8 cellular contexts compared by ENCODE assay signal in the genomic region with DNA sequence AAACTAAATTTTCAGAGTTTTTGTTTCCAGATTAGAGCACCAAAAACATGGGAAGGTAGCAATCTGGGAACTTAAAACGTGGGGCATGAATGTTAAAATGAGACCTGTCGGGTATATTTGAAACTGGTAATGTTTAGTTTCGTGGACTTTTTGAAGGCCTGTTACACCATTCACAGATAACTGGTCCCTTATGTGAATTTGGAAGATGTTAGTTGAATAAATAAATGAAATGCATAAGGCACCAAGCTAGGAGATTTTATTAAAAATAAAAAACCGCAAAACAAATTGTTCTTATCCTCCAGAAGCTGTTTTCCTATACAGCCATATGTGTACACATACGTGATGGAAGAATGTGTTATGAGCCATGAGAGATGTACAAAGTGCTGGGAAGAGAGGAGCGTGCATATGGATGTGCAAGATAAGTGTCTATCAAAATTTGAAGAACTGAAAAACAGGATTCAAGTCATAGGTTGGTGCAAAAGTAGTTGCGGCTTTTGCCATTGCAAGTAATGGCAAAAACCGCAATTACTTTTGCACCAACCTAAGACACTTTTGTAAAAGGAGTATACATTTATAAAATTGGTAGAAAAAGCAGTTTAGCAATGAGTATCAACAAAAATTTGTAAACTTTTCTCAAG. TPM values are rescaled to one million over a fixed set of nuclear protein-coding genes. Genes with fewer than 3 reads are reported as not detected.
A peak's percentile ranks its signal among the peaks of the same experiment; 100 is the strongest.
DNase-seq lines count a peak whose midpoint lies in the region; ATAC-seq and TF ChIP-seq lines count a peak whose summit lies in the region.

No MANE protein-coding gene starts in this region.

- no peak overlapping the region for H2AFZ ChIP-seq in trophoblast cell (ENCODE audit: insufficient read depth, low read length, poor library complexity)

- no peaks in the 10 kb centered on the region for H3K36me3 Mint-ChIP-seq in activated CD4-positive, alpha-beta T cell treated with anti-CD3 and anti-CD28 coated beads for 36 hours (ENCODE audit: low read depth)

- peak overlapping the region; percentile 87 for H3K27ac Mint-ChIP-seq in activated CD4-positive, alpha-beta T cell treated with anti-CD3 and anti-CD28 coated beads for 36 hours

- no peaks in the 10 kb centered on the region for H3K9me3 Mint-ChIP-seq in activated CD4-positive, alpha-beta T cell treated with anti-CD3 and anti-CD28 coated beads for 36 hours (ENCODE audit: low read depth)

- H2AK5ac ChIP-seq in trophoblast cell (ENCODE audit: low read length): no peak overlapping the region

- CTCF ChIA-PET in activated CD4-positive, alpha-beta T cell treated with anti-CD3 and anti-CD28 coated beads for 36 hours (lab: Charles Lee): interaction anchor here (0.6 to 1.0 kb wide), 4 partner anchors 137 to 251 kb away, joined by 3 read pairs; no protein-coding TSS in a partner anchor

- POLR2A ChIA-PET in activated CD4-positive, alpha-beta T cell treated with anti-CD3 and anti-CD28 coated beads for 36 hours (lab: Charles Lee): interaction anchor here (0.6 to 1.5 kb wide), 3 partner anchors 105 to 486 kb away, joined by 3 to 6 read pairs (median 4); a partner anchor contains a TSS

- intact Hi-C loops in activated CD4-positive, alpha-beta T cell treated with anti-CD3 and anti-CD28 coated beads for 36 hours (cut with DNase I, micrococcal nuclease): loop anchor here (1.0 to 5.0 kb wide), 9 partner anchors 28 to 1848 kb away; a partner anchor contains a TSS

- H2BK5ac ChIP-seq in trophoblast cell (ENCODE audit: low read depth, low read length, poor library complexity): no peak overlapping the region

- H3K9me3 ChIP-seq in SJCRH30 (replicated peaks) (no peaks in the 10 kb centered on the region), trophoblast cell (ENCODE audit: insufficient read depth, low read depth, low read length) (no peaks in the 10 kb centered on the region)

- H3K4me1 ChIP-seq in SJCRH30: no peaks in the 10 kb centered on the region
- peaks cover 0 to 4% of the 10 kb centered on the region in 2 experiments for H3K4me1 ChIP-seq in trophoblast cell (ENCODE audit: control insufficient read depth in 1 of 2, insufficient read depth in 2 of 2, low read length in 2 of 2)

- H3K4me2 ChIP-seq in trophoblast cell (ENCODE audit: low read length): peak overlapping the region; percentile 64

- no peak overlapping the region for H4K8ac ChIP-seq in trophoblast cell (ENCODE audit: low read depth, low read length)

- WGBS in trophoblast cell (ENCODE audit: extremely low coverage, insufficient coverage, insufficient read length): no CpG with 5 or more reads among the region's 8 CpGs

- H3K27me3 ChIP-seq in SJCRH30 (no peaks in the 10 kb centered on the region), trophoblast cell (ENCODE audit: insufficient read depth, low read length) (no peaks in the 10 kb centered on the region)

- H2BK12ac ChIP-seq in trophoblast cell (ENCODE audit: low read length): no peak overlapping the region

- H3K27ac ChIP-seq in SJCRH30: peak overlapping the region; percentile 84
- peak overlapping the region; percentile 81 for H3K27ac ChIP-seq in trophoblast cell (ENCODE audit: low read depth, low read length)

- no peak for TF ChIP-seq CTCF in epithelial cell of proximal tubule (conservative IDR thresholded peaks at IDR 0.05; ENCODE audit: low read depth, low read length)

- no peak overlapping the region for H3K18ac ChIP-seq in trophoblast cell (ENCODE audit: low read length)

- H3K79me1 ChIP-seq in trophoblast cell (ENCODE audit: low read length): peaks cover 10% of the 10 kb centered on the region

- no peak overlapping the region for H4K12ac ChIP-seq in trophoblast cell (ENCODE audit: low read depth, low read length)

- H3K4me1 Mint-ChIP-seq in activated CD4-positive, alpha-beta T cell treated with anti-CD3 and anti-CD28 coated beads for 36 hours: peaks cover 27% of the 10 kb centered on the region

- DNase-seq in activated CD4-positive, alpha-beta T cell treated with anti-CD3 and anti-CD28 coated beads for 36 hours: no peak
- no peak for DNase-seq in activated CD4-positive, alpha-beta T cell treated with anti-CD3 and anti-CD28 coated beads, Interleukin-2, amount 50 U/mL, for 48 hours
- DNase-seq in SJCRH30 (peak in 1 of 2 experiments; percentile 1), epithelial cell of proximal tubule (ENCODE audit: low read depth) (no peak), trophoblast cell (peak in 1 of 2 donors; percentile 45), GM03348 (ENCODE audit: low spot score) (no peak)

- peak overlapping the region; percentile 85 for H3K4me3 Mint-ChIP-seq in activated CD4-positive, alpha-beta T cell treated with anti-CD3 and anti-CD28 coated beads for 36 hours

- H3K27me3 Mint-ChIP-seq in activated CD4-positive, alpha-beta T cell treated with anti-CD3 and anti-CD28 coated beads for 36 hours: no peaks in the 10 kb centered on the region

- no peak for ATAC-seq in activated CD4-positive, alpha-beta T cell treated with anti-CD3 and anti-CD28 coated beads for 36 hours
- ATAC-seq in GM21786 (IDR thresholded peaks at IDR 0.05; ENCODE audit: unreplicated experiment): no peak
- no peak for ATAC-seq in GM18858 (IDR thresholded peaks at IDR 0.05; ENCODE audit: unreplicated experiment)

- H3K79me2 ChIP-seq in trophoblast cell (ENCODE audit: control insufficient read depth, insufficient read depth, low read length, poor library complexity): peaks cover 11% of the 10 kb centered on the region

- H3K14ac ChIP-seq in trophoblast cell (ENCODE audit: low read length): no peak overlapping the region

- H3K4me3 ChIP-seq in SJCRH30 (peak overlapping the region; percentile 89), epithelial cell of proximal tubule (ENCODE audit: low read depth, low read length) (peak overlapping the region; percentile 77), trophoblast cell (ENCODE audit: low read depth, low read length) (no peak overlapping the region)

- no peak overlapping the region for H3K9ac ChIP-seq in trophoblast cell (ENCODE audit: low read length)

- no peaks in the 10 kb centered on the region for H3K36me3 ChIP-seq in SJCRH30
- no peaks in the 10 kb centered on the region for H3K36me3 ChIP-seq in trophoblast cell (ENCODE audit: control insufficient read depth in 1 of 2, insufficient read depth in 2 of 2, low read length in 2 of 2)

- H4K91ac ChIP-seq in trophoblast cell (ENCODE audit: low read depth, low read length): no peak overlapping the region

- no peak overlapping the region for H3K4ac ChIP-seq in trophoblast cell (ENCODE audit: low read depth, low read length)

- no peak overlapping the region for H3K23ac ChIP-seq in trophoblast cell (ENCODE audit: low read length)

- no peak overlapping the region for H2BK120ac ChIP-seq in trophoblast cell (ENCODE audit: insufficient read depth, low read length, poor library complexity)

RNA-seq across cellular contexts. Expression of a gene that starts 0.7 kb away (rescaled TPM):
- total RNA-seq in activated CD4-positive, alpha-beta T cell treated with anti-CD3 and anti-CD28 coated beads for 36 hours: 10 to 100 TPM; 37.9 to 59.3 TPM
- total RNA-seq in SJCRH30 (2014; rRNA removed; shearing (Covaris generic)): 15.3 and 16.0 TPM in 2 replicates
- total RNA-seq in epithelial cell of proximal tubule: 16.3 and 23.4 TPM in 2 replicates
- 23.3 and 24.2 TPM in 2 replicates for polyA plus RNA-seq in trophoblast cell (2013)
